24 cellular contexts compared by ENCODE assay signal in genomic region chr2:206176886-206177285, GRCh38.
"Had no signal": no experiment of that assay in that cellular context is flagged by ENCODE, and none has a peak within 500 bp of the region (broad histone marks: within the 10 kb centered on the region; RNA-seq: fewer than 3 reads in every experiment).

No MANE protein-coding gene starts in this region.

- ATAC-seq: left lobe of liver; lower lobe of right lung; naive thymus-derived CD4-positive, alpha-beta T cell; natural killer cell treated with Interleukin-12 subunit alpha and Interleukin-12 subunit beta and Interleukin-15 and Interleukin-18, amount 100 ng/mL, for 72 hours; pancreas; right cardiac atrium; sciatic nerve; stimulated activated memory B cell treated with anti-CD40 and anti-IgM and Interleukin-4, amounts not matched to agents 10 μg/mL and 1 μg/mL and 100 μg/mL, for 72 hours; stimulated activated naive CD8-positive, alpha-beta T cell treated with anti-CD3 and anti-CD28 coated beads, Interleukin-15, amount 100 ng/mL, for 72 hours had no signal

- H3K9me3 ChIP-seq: lower lobe of right lung, pancreas, prostate gland, tibial nerve, uterus had no signal

- FAIRE-seq: pancreas, small intestine had no signal

- H3K4me3 ChIP-seq: hepatocyte, lower lobe of right lung, pancreas, prostate gland, tibial nerve, uterus had no signal

- H3K36me3 ChIP-seq: lower lobe of right lung, pancreas, prostate gland, tibial nerve, uterus had no signal

- H3K79me2 ChIP-seq: hepatocyte had no signal

- H3K4me2 ChIP-seq: hepatocyte had no signal

- H3K27me3 ChIP-seq: hepatocyte, pancreas, tibial nerve, uterus had no signal

- H3K27ac ChIP-seq: hepatocyte, lower lobe of right lung, pancreas, prostate gland, tibial nerve, uterus had no signal

- H2AFZ ChIP-seq: hepatocyte had no signal

- H3K4me1 ChIP-seq: lower lobe of right lung, pancreas, prostate gland, tibial nerve, uterus had no signal

- DNase-seq: islet precursor cell; lower lobe of right lung; mesendoderm; naive thymus-derived CD4-positive, alpha-beta T cell; pancreas; posterior cingulate gyrus; retina; right cardiac atrium; small intestine; stimulated activated CD4-positive, alpha-beta T cell treated with anti-CD3 and anti-CD28 coated beads, Interleukin-1b, Interleukin-23, amount 100 ng/mL, for 48 hours; stimulated activated CD4-positive, alpha-beta T cell treated with anti-CD3 and anti-CD28 coated beads, Interleukin-2, amount 100 ng/mL, for 48 hours; stimulated activated CD4-positive, alpha-beta T cell treated with anti-CD3 and anti-CD28 coated beads, Interleukin-4, amount 100 ng/mL, for 4 hours; stimulated activated CD8-positive, alpha-beta memory T cell treated with anti-CD3 and anti-CD28 coated beads, Interleukin-4, amount 100 ng/mL, for 48 hours; stimulated activated naive CD4-positive, alpha-beta T cell treated with Interleukin-2 at 50 U/mL for 16 hours; stimulated activated naive CD8-positive, alpha-beta T cell treated with anti-CD3 and anti-CD28 coated beads, Interleukin-15, amount 100 ng/mL, for 72 hours; substantia nigra; uterus had no signal
